20 cellular contexts compared by ENCODE assay signal in genomic region chr4:52715914-52716313, GRCh38. TPM values are rescaled to one million over a fixed set of nuclear protein-coding genes. Genes with fewer than 3 reads are reported as not detected.
DNase-seq lines count a peak whose midpoint lies in the region; ATAC-seq, FAIRE-seq and TF ChIP-seq lines count a peak whose summit lies in the region.
"Had no signal": no experiment of that assay in that cellular context is flagged by ENCODE, and none has a peak within 500 bp of the region (broad histone marks: within the 10 kb centered on the region; RNA-seq: fewer than 3 reads in every experiment).

No MANE protein-coding gene starts in this region.

- H3K9me3 ChIP-seq in HepG2 (ENCODE audit: low read length) (no peaks in the 10 kb centered on the region), right lobe of liver (no peaks in the 10 kb centered on the region), HUES64 (ENCODE audit: insufficient read depth, low read depth, low read length) (no peaks in the 10 kb centered on the region), astrocyte (ENCODE audit: insufficient read depth, low read depth, low read length) (no peaks in the 10 kb centered on the region)
- H3K9me3 ChIP-seq: body of pancreas, gastrocnemius medialis had no signal

- H3K9ac ChIP-seq in HepG2 (ENCODE audit: insufficient read depth, low read depth, low read length), result no peak overlapping the region
- no peak overlapping the region for H3K9ac ChIP-seq in HUES64 (ENCODE audit: low read depth, low read length)
- H3K9ac ChIP-seq in astrocyte (ENCODE audit: low read length), result no peak overlapping the region
- H3K9ac ChIP-seq: GM23248, KMS-11 had no signal

- peaks cover 5 to 36% of the 10 kb centered on the region in 2 experiments for H3K36me3 ChIP-seq in HepG2 (replicated peaks in 1 of 2; ENCODE audit: control insufficient read depth in 1 of 2, insufficient read depth in 2 of 2, low read length in 2 of 2)
- peaks cover 0 to 22% (median 0%) of the 10 kb centered on the region in 4 donors for H3K36me3 ChIP-seq in right lobe of liver
- H3K36me3 ChIP-seq in HUES64 (ENCODE audit: insufficient read depth, low read length), result peaks cover 74% of the 10 kb centered on the region
- H3K36me3 ChIP-seq in astrocyte (ENCODE audit: insufficient read depth, low read length), result peaks cover 31% of the 10 kb centered on the region

- H3K4me3 ChIP-seq in HepG2 (replicated peaks in 1 of 3; ENCODE audit: insufficient read depth in 1 of 3, low read depth in 2 of 3, low read length in 3 of 3) (no peak overlapping the region), right lobe of liver (no peak overlapping the region), HUES64 (ENCODE audit: low read length) (no peak overlapping the region), astrocyte (ENCODE audit: insufficient read depth, low read depth, low read length) (no peak overlapping the region)
- H3K4me3 ChIP-seq: body of pancreas, coronary artery, gastrocnemius medialis, GM23248 had no signal

- no peak for TF ChIP-seq EP300 in HepG2 (IDR thresholded peaks at IDR 0.05; ENCODE audit: low read depth in 2 of 2, low read length in 2 of 2)
- TF ChIP-seq EP300 in HepG2 (CRISPR knock-in tag; IDR thresholded peaks at IDR 0.05; ENCODE audit: borderline replicate concordance), result no peak

- TF ChIP-seq CTCF in HepG2 (CRISPR knock-in tag; IDR thresholded peaks at IDR 0.05) (no peak), right lobe of liver (IDR thresholded peaks at IDR 0.05) (no peak), astrocyte (IDR thresholded peaks at IDR 0.05; ENCODE audit: insufficient read depth, low read depth, low read length) (no peak)

- in situ Hi-C loops in HepG2 (cut with HindIII; ENCODE audit: extremely low pct_ligation_motif_present, low pct_unique_long_range_greater_than_20kb), result loop anchor here (25.0 kb wide), 1 partner anchor 271 kb away; no protein-coding TSS in a partner anchor

- H3K4me1 Mint-ChIP-seq in astrocyte (ENCODE audit: low read depth, unreplicated experiment), result peaks cover 25% of the 10 kb centered on the region

- H3K79me2 ChIP-seq in HepG2 (ENCODE audit: insufficient read depth, low read length), result peaks cover 17% of the 10 kb centered on the region
- H3K79me2 ChIP-seq in astrocyte (ENCODE audit: insufficient read depth, low read length), result peaks cover 28% of the 10 kb centered on the region

- TF ChIP-seq RAD21 in HepG2 (CRISPR knock-in tag; IDR thresholded peaks at IDR 0.05), result no peak

- no peak for FAIRE-seq in HepG2 (lab: Jason Lieb, UNC)
- FAIRE-seq in astrocyte (lab: Jason Lieb, UNC), result no peak
- FAIRE-seq: RCC 7860, TTC549 had no signal

- BruUV-seq in HepG2 (replicated peaks; lab: Mats Ljungman, UMichigan), result no TSS peak

- peaks cover 6% of the 10 kb centered on the region for H3K36me3 Mint-ChIP-seq in astrocyte (ENCODE audit: low read depth, unreplicated experiment)

- no peaks in the 10 kb centered on the region for H3K27me3 Mint-ChIP-seq in astrocyte (ENCODE audit: low read depth, unreplicated experiment)

- H4K20me1 ChIP-seq in HepG2 (ENCODE audit: insufficient read depth, low read length) (no peaks in the 10 kb centered on the region), astrocyte (ENCODE audit: insufficient read depth, low read length) (peaks cover 11% of the 10 kb centered on the region)

- intact Hi-C loops in HepG2 (cut with micrococcal nuclease; ENCODE audit: unreplicated experiment), result no loop called here
- intact Hi-C loops in right lobe of liver (cut with DNase I), result no loop called here

- no peak overlapping the region for H3K27ac Mint-ChIP-seq in astrocyte (ENCODE audit: unreplicated experiment)

- no peak for ATAC-seq in HepG2
- no peak for ATAC-seq in right lobe of liver
- no peak for ATAC-seq in HG03097 (IDR thresholded peaks at IDR 0.05; ENCODE audit: low FRiP score, unreplicated experiment)
- ATAC-seq in GM19467 (IDR thresholded peaks at IDR 0.05; ENCODE audit: unreplicated experiment), result no peak
- ATAC-seq: body of pancreas, gastrocnemius medialis, left lobe of liver, right cardiac atrium, SK-N-SH treated with all-trans-retinoic acid at 6 μM for 48 hours had no signal

- DNase-seq in HepG2 (ENCODE audit: low spot score) (no peak), right lobe of liver (no peak), astrocyte (ENCODE audit: low read depth) (no peak), HCEC 1CT (no peak)
- DNase-seq: activated naive CD4-positive, alpha-beta T cell; body of pancreas; gastrocnemius medialis; GM23248; NCI-H1417; right cardiac atrium had no signal

- no peak overlapping the region for H2AFZ ChIP-seq in HepG2 (ENCODE audit: low read length)
- H2AFZ ChIP-seq in astrocyte (ENCODE audit: low read depth, low read length), result no peak overlapping the region
- H2AFZ ChIP-seq: GM23248 had no signal

- no peak; a peak in 1 of 4 replicates for TF ChIP-seq POLR2A in HepG2 (IDR thresholded peaks at IDR 0.05; ENCODE audit: insufficient read depth in 1 of 2, low read depth in 2 of 2, low read length in 2 of 2)
- TF ChIP-seq POLR2A in right lobe of liver (IDR thresholded peaks at IDR 0.05), result no peak

- H3K4me1 ChIP-seq in HepG2 (ENCODE audit: insufficient read depth, low read length) (peaks cover 45% of the 10 kb centered on the region), right lobe of liver (peaks cover 0 to 10% (median 4%) of the 10 kb centered on the region in 4 donors), HUES64 (ENCODE audit: insufficient read depth, low read length) (peaks cover 28% of the 10 kb centered on the region), astrocyte (ENCODE audit: insufficient read depth, low read length) (peaks cover 26% of the 10 kb centered on the region)

- CTCF ChIA-PET in HepG2 (lab: Yijun Ruan, JAX; ENCODE audit: low intra/inter-chr PET ratio, low total read pairs), result no interaction called here

- H3K27me3 ChIP-seq in HepG2 (ENCODE audit: control insufficient read depth in 1 of 2, insufficient read depth in 2 of 2, low read length in 2 of 2) (no peaks in the 10 kb centered on the region), right lobe of liver (no peaks in the 10 kb centered on the region), HUES64 (ENCODE audit: insufficient read depth, low read length) (no peaks in the 10 kb centered on the region), astrocyte (ENCODE audit: insufficient read depth, low read length) (no peaks in the 10 kb centered on the region)
- H3K27me3 ChIP-seq: body of pancreas, gastrocnemius medialis had no signal

- POLR2A ChIA-PET in HepG2 (lab: Yijun Ruan, JAX), result no interaction called here

- no peak overlapping the region for H3K27ac ChIP-seq in HepG2 (ENCODE audit: extremely low read length, insufficient read depth, low read length)
- no peak overlapping the region for H3K27ac ChIP-seq in right lobe of liver
- H3K27ac ChIP-seq in HUES64 (ENCODE audit: low read depth, low read length), result peak overlapping the region; percentile 88; the same call in 1 of the 2 replicates
- no peak overlapping the region for H3K27ac ChIP-seq in astrocyte (ENCODE audit: low read depth, low read length)
- H3K27ac ChIP-seq: coronary artery, gastrocnemius medialis, GM23248 had no signal

- no peaks in the 10 kb centered on the region for H3K9me3 Mint-ChIP-seq in astrocyte (ENCODE audit: unreplicated experiment)

- H3K4me3 Mint-ChIP-seq in astrocyte (ENCODE audit: unreplicated experiment), result peak overlapping the region; percentile 35

- WGBS in HepG2 (ENCODE audit: low lambda C conversion rate), result 98% methylated on average over 3 of the region's 3 CpGs
- 83% methylated on average over 3 of the region's 3 CpGs for WGBS in right lobe of liver (ENCODE audit: insufficient coverage, low coverage, low lambda C conversion rate, missing lambda C conversion rate)
- 89% methylated on average over 1 of the region's 3 CpGs for WGBS in HUES64

- H3K4me2 ChIP-seq in HepG2 (ENCODE audit: low read depth, low read length), result no peak overlapping the region
- H3K4me2 ChIP-seq in astrocyte (ENCODE audit: low read length), result peak overlapping the region; percentile 94

RNA-seq across cellular contexts. Expression of gene ERVMER34-1, which starts 35.3 kb away (rescaled TPM):
- 0.24 and 0.35 TPM in 2 replicates for total RNA-seq in HepG2 (2016; rRNA removed; fragmentation: Illumina TruSeq; extraction: Trizol)
- not detected in 2 replicates for total RNA-seq in HepG2 (2016; cell fraction: cytosol; rRNA removed; fragmentation: Illumina TruSeq; extraction: Trizol; ENCODE audit: low read depth)
- 0.19 and 0.40 TPM in 2 replicates for total RNA-seq in HepG2 (2016; cell fraction: insoluble cytoplasmic fraction; rRNA removed; fragmentation: Illumina TruSeq; extraction: Trizol)
- 0.15 and 0.24 TPM in 2 replicates for total RNA-seq in HepG2 (2016; cell fraction: membrane; rRNA removed; fragmentation: Illumina TruSeq; extraction: Trizol)
- 0.12 TPM in 1 of 2 replicates, not detected in the other for total RNA-seq in HepG2 (2016; cell fraction: nucleus; rRNA removed; fragmentation: Illumina TruSeq; extraction: Trizol)
- polyA plus RNA-seq in HepG2 (2011; rRNA removed), result 0.03 and 0.04 TPM in 2 replicates
- 0.03 and 0.05 TPM in 2 replicates for polyA plus RNA-seq in HepG2 (2011; cell fraction: cytosol; rRNA removed)
- polyA plus RNA-seq in HepG2 (2011; cell fraction: nucleus; rRNA removed), result not detected in 2 replicates
- polyA plus RNA-seq in HepG2 (2012), result 0.04 and 0.05 TPM in 2 replicates
- 0.10 and 0.12 TPM in 2 replicates for polyA plus RNA-seq in HepG2 (2016; cell fraction: cytosol; fragmentation: Illumina TruSeq; extraction: Trizol; ENCODE audit: low read depth)
- polyA plus RNA-seq in HepG2 (2016; cell fraction: insoluble cytoplasmic fraction; fragmentation: Illumina TruSeq; extraction: Trizol; ENCODE audit: low read depth), result 0.15 and 0.25 TPM in 2 replicates
- 0.13 and 0.14 TPM in 2 replicates for polyA plus RNA-seq in HepG2 (2016; cell fraction: membrane; fragmentation: Illumina TruSeq; extraction: Trizol; ENCODE audit: low read depth)
- polyA plus RNA-seq in HepG2 (2016; cell fraction: nucleus; fragmentation: Illumina TruSeq; extraction: Trizol; ENCODE audit: insufficient read depth, low read depth), result 0.44 TPM in 1 of 2 replicates, not detected in the other
- not detected in 2 replicates for polyA minus RNA-seq in HepG2 (2011; rRNA and poly(A)+ RNA removed; ENCODE audit: low replicate concordance)
- polyA minus RNA-seq in HepG2 (2011; cell fraction: cytosol; rRNA and poly(A)+ RNA removed), result not detected in 2 replicates
- polyA minus RNA-seq in HepG2 (2011; cell fraction: nucleus; rRNA and poly(A)+ RNA removed), result 0.12 TPM in 1 of 2 replicates, not detected in the other
- under 1 TPM in 4 of 6 experiments, not detected in 2; 0.04 to 0.20 (median 0.15) TPM for total RNA-seq in right lobe of liver
- polyA plus RNA-seq in HUES64 (2013, experiment 1 of 2), result 18.4 TPM
- polyA plus RNA-seq in HUES64 (2013, experiment 2 of 2), result 16.1 TPM
- 0.29 and 0.32 TPM in 2 replicates for total RNA-seq in astrocyte
- total RNA-seq: gastrocnemius medialis, GM23248, left lobe of liver, osteoblast had no signal
- polyA plus RNA-seq: GM23248 had no signal

RNA-seq across cellular contexts. Expression of gene USP46, which starts 56.8 kb away (rescaled TPM):
- total RNA-seq in HepG2 (2016; rRNA removed; fragmentation: Illumina TruSeq; extraction: Trizol) (17.4 and 26.4 TPM in 2 replicates), right lobe of liver (1 to 10 TPM; 4.0 to 5.7 (median 4.9) TPM), astrocyte (51.2 and 59.0 TPM in 2 replicates)
- total RNA-seq in HepG2 (2016; cell fraction: cytosol; rRNA removed; fragmentation: Illumina TruSeq; extraction: Trizol; ENCODE audit: low read depth), result 13.4 and 18.0 TPM in 2 replicates
- total RNA-seq in HepG2 (2016; cell fraction: insoluble cytoplasmic fraction; rRNA removed; fragmentation: Illumina TruSeq; extraction: Trizol), result 17.2 and 24.3 TPM in 2 replicates
- total RNA-seq in HepG2 (2016; cell fraction: membrane; rRNA removed; fragmentation: Illumina TruSeq; extraction: Trizol), result 15.8 and 18.5 TPM in 2 replicates
- 17.2 and 20.2 TPM in 2 replicates for total RNA-seq in HepG2 (2016; cell fraction: nucleus; rRNA removed; fragmentation: Illumina TruSeq; extraction: Trizol)
- 4.7 and 6.2 TPM in 2 replicates for polyA plus RNA-seq in HepG2 (2011; rRNA removed)
- polyA plus RNA-seq in HepG2 (2011; cell fraction: cytosol; rRNA removed), result 1.8 and 3.0 TPM in 2 replicates
- polyA plus RNA-seq in HepG2 (2011; cell fraction: nucleus; rRNA removed), result 3.3 and 4.9 TPM in 2 replicates
- 6.5 and 6.7 TPM in 2 replicates for polyA plus RNA-seq in HepG2 (2012)
- polyA plus RNA-seq in HepG2 (2016; cell fraction: cytosol; fragmentation: Illumina TruSeq; extraction: Trizol; ENCODE audit: low read depth), result 2.4 and 3.1 TPM in 2 replicates
- polyA plus RNA-seq in HepG2 (2016; cell fraction: insoluble cytoplasmic fraction; fragmentation: Illumina TruSeq; extraction: Trizol; ENCODE audit: low read depth), result 20.5 and 22.2 TPM in 2 replicates
- 8.3 and 9.5 TPM in 2 replicates for polyA plus RNA-seq in HepG2 (2016; cell fraction: membrane; fragmentation: Illumina TruSeq; extraction: Trizol; ENCODE audit: low read depth)
- 11.7 and 13.2 TPM in 2 replicates for polyA plus RNA-seq in HepG2 (2016; cell fraction: nucleus; fragmentation: Illumina TruSeq; extraction: Trizol; ENCODE audit: insufficient read depth, low read depth)
- polyA minus RNA-seq in HepG2 (2011; rRNA and poly(A)+ RNA removed; ENCODE audit: low replicate concordance), result 11.6 and 14.8 TPM in 2 replicates
- polyA minus RNA-seq in HepG2 (2011; cell fraction: cytosol; rRNA and poly(A)+ RNA removed), result 5.8 and 9.0 TPM in 2 replicates
- polyA minus RNA-seq in HepG2 (2011; cell fraction: nucleus; rRNA and poly(A)+ RNA removed), result 15.5 and 18.4 TPM in 2 replicates
- polyA plus RNA-seq in HUES64 (2013, experiment 1 of 2), result 23.7 TPM
- 24.9 TPM for polyA plus RNA-seq in HUES64 (2013, experiment 2 of 2)
